In the genomic region with DNA sequence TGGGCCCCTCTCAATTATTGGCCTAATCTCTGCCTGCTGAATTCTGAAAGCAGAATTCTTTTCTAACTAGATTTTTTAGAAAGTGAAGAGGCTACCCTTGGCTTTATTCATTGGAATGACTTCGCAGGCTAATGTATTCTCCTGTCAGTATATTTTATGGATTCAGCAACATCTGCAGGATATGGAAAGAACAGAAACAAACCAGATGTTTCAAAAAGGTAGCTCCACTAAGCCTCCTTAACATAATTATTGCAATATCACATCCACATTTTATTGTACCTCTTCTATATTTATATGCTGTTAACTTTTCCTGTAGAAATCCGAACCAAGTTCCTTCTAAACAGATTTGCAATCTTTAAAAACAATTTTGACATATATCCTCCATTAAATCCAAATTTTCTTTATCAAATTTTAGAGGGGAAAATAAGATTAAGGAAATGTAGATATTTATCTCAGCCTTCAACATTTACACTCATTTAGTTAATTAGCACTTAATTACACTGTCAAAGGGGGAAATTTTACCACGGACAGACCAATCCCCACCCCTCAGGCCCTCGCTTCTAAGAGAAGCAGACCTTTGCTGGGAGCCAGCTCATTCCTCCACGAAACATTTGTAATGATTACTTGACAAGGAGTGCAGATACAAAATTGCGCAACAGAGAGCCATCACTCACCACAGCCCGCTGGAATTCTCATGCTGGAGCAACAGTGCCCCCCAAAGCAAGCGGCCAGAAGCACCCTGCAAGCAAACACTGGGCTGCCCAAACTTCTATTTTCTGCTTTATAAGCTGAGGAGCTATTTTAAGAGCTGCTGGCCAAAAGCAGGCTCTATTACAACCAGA, we compare ENCODE assay signal across 8 cellular contexts.
DNase-seq lines count a peak whose midpoint lies in the region; ATAC-seq, FAIRE-seq and TF ChIP-seq lines count a peak whose summit lies in the region.

No MANE protein-coding gene starts in this region.

- no peak overlapping the region for H2AFZ ChIP-seq in keratinocyte (ENCODE audit: control insufficient read depth, low read length)

- H3K9me3 ChIP-seq in keratinocyte (ENCODE audit: control insufficient read depth, low read depth, low read length) = peaks cover 2% of the 10 kb centered on the region
- H3K9me3 ChIP-seq in spleen = peaks cover 0 to 15% (median 12%) of the 10 kb centered on the region in 8 donors

- DNase-seq in GM13976 (ENCODE audit: low spot score) (peak; percentile 36), NCI-H69 (lab: John Stamatoyannopoulos, UW) (peak; percentile 74), bronchial epithelial cell (ENCODE audit: low read depth) (peak; percentile 80), keratinocyte (ENCODE audit: low read depth, low spot score) (peak; percentile 40), spleen (no peak)
- no peak for DNase-seq in activated T-cell treated with anti-CD3 and anti-CD28 coated beads, Interleukin-2, amount 50 U/mL, for 24 hours

- no peaks in the 10 kb centered on the region for H3K27me3 ChIP-seq in bronchial epithelial cell (ENCODE audit: control insufficient read depth, insufficient read depth, low read length)
- H3K27me3 ChIP-seq in keratinocyte (ENCODE audit: control insufficient read depth, extremely low read depth, insufficient read depth, low read length) = no peaks in the 10 kb centered on the region
- peaks cover 0 to 5% (median 0%) of the 10 kb centered on the region in 7 donors for H3K27me3 ChIP-seq in spleen (replicated peaks in 1 of 7)

- H3K36me3 Mint-ChIP-seq in activated T-cell treated with anti-CD3 and anti-CD28 coated beads, Interleukin-2, amount 50 U/mL, for 24 hours (ENCODE audit: low read depth) = no peaks in the 10 kb centered on the region

- H3K79me2 ChIP-seq in keratinocyte (ENCODE audit: control insufficient read depth, insufficient read depth, low read length) = no peaks in the 10 kb centered on the region

- no peak for ATAC-seq in HG03354 (IDR thresholded peaks at IDR 0.05; ENCODE audit: poor library complexity, severe bottlenecking, unreplicated experiment)

- in situ Hi-C loops in GM13976 (cut with MboI; ENCODE audit: low sequenced_read_pairs, unreplicated experiment) = no loop called here

- intact Hi-C loops in spleen (cut with DNase I; ENCODE audit: low total_unique reads) = no loop called here

- WGBS in spleen, 5 donors = 17 to 20% (median 20%) methylated on average over 8 of the region's 8 CpGs

- no peak overlapping the region for H3K9ac ChIP-seq in keratinocyte (ENCODE audit: control insufficient read depth, extremely low read depth, insufficient read depth, low read length)

- no peak overlapping the region for H3K4me3 Mint-ChIP-seq in activated T-cell treated with anti-CD3 and anti-CD28 coated beads, Interleukin-2, amount 50 U/mL, for 24 hours

- H3K4me2 ChIP-seq in keratinocyte (ENCODE audit: control insufficient read depth, extremely low read depth, insufficient read depth, low read depth, low read length) = peak overlapping the region; percentile 3

- H3K4me3 ChIP-seq in bronchial epithelial cell (ENCODE audit: low read depth, low read length) (no peak overlapping the region), keratinocyte (ENCODE audit: control insufficient read depth in 2 of 3, extremely low read depth in 1 of 3, insufficient read depth in 2 of 3, low read depth in 1 of 3, low read length in 3 of 3) (no peak overlapping the region), spleen (no peak overlapping the region)

- no peak overlapping the region for H3K27ac Mint-ChIP-seq in activated T-cell treated with anti-CD3 and anti-CD28 coated beads, Interleukin-2, amount 50 U/mL, for 24 hours

- peaks cover 15% of the 10 kb centered on the region for H3K9me3 Mint-ChIP-seq in activated T-cell treated with anti-CD3 and anti-CD28 coated beads, Interleukin-2, amount 50 U/mL, for 24 hours

- H3K9me1 ChIP-seq in keratinocyte (ENCODE audit: control insufficient read depth, extremely low read depth, insufficient read depth, low read length) = no peaks in the 10 kb centered on the region

- no peaks in the 10 kb centered on the region for H3K27me3 Mint-ChIP-seq in activated T-cell treated with anti-CD3 and anti-CD28 coated beads, Interleukin-2, amount 50 U/mL, for 24 hours

- no peak for FAIRE-seq in bronchial epithelial cell (lab: Jason Lieb, UNC)
- no peak for FAIRE-seq in keratinocyte (lab: Jason Lieb, UNC)

- no peaks in the 10 kb centered on the region for H4K20me1 ChIP-seq in keratinocyte (ENCODE audit: control insufficient read depth, extremely low read depth, insufficient read depth, low read length)

- dilution Hi-C loops in keratinocyte (cut with MboI; ENCODE audit: extremely low pct_ligation_motif_present, low sequenced_read_pairs) = no loop called here

- TF ChIP-seq CTCF in 22Rv1 (IDR thresholded peaks at IDR 0.05) (peak; percentile 23; the same call in 1 of the 2 replicates), GM13976 (IDR thresholded peaks at IDR 0.05; ENCODE audit: borderline replicate concordance, control extremely low read depth, extremely low read depth, insufficient read depth, missing control alignments) (peak; percentile 57), bronchial epithelial cell (IDR thresholded peaks at IDR 0.05; ENCODE audit: insufficient read depth, low read length, severe bottlenecking) (peak; percentile 74), keratinocyte (optimal IDR thresholded peaks at IDR 0.05 in 1 of 3, IDR thresholded peaks at IDR 0.05 in 1 of 3, conservative IDR thresholded peaks at IDR 0.05 in 1 of 3; ENCODE audit: extremely low read depth in 1 of 3, insufficient read depth in 2 of 3, low read length in 3 of 3) (peak; percentile 78 to 84 (median 81)), spleen (IDR thresholded peaks at IDR 0.05 in 8 of 11, conservative IDR thresholded peaks at IDR 0.05 in 3 of 11) (peak in 7 of 11 experiments; percentile 30 to 53 (median 38))

- H3K36me3 ChIP-seq in bronchial epithelial cell (ENCODE audit: control insufficient read depth, insufficient read depth, low read length) = no peaks in the 10 kb centered on the region
- H3K36me3 ChIP-seq in keratinocyte (ENCODE audit: control insufficient read depth in 2 of 2, extremely low read depth in 1 of 2, insufficient read depth in 2 of 2, low read length in 2 of 2) = no peaks in the 10 kb centered on the region
- no peaks in the 10 kb centered on the region for H3K36me3 ChIP-seq in spleen

- H3K4me1 ChIP-seq in keratinocyte (ENCODE audit: control insufficient read depth, extremely low read depth, insufficient read depth, low read length) (no peaks in the 10 kb centered on the region), spleen (peaks cover 0 to 6% (median 0%) of the 10 kb centered on the region in 6 donors)

- TF ChIP-seq POLR2A in spleen (IDR thresholded peaks at IDR 0.05) = no peak

- no peaks in the 10 kb centered on the region for H3K4me1 Mint-ChIP-seq in activated T-cell treated with anti-CD3 and anti-CD28 coated beads, Interleukin-2, amount 50 U/mL, for 24 hours (ENCODE audit: low read depth)

- no peak overlapping the region for H3K27ac ChIP-seq in 22Rv1
- no peak overlapping the region for H3K27ac ChIP-seq in keratinocyte (ENCODE audit: control insufficient read depth, insufficient read depth, low read length)
- H3K27ac ChIP-seq in spleen = peak overlapping the region in 5 of 8 donors; percentile 21 to 60 (median 45)

Comparison
In these comparisons a context has a peak if more than half of its experiments do, and no peak if none do; other contexts are left out.
1. H3K27ac ChIP-seq: peak in spleen (5 of 8); none in 22Rv1 (single experiment) and keratinocyte (single experiment).
2. CTCF ChIP-seq: peak in every context shown above with its lines; median percentile 81 in keratinocyte; 74 in bronchial epithelial cell; 57 in GM13976; 38 in spleen; 23 in 22Rv1.
3. DNase-seq: peak in GM13976 (single experiment), NCI-H69 (single experiment), bronchial epithelial cell (single experiment) and keratinocyte (single experiment); none in spleen (single experiment) and activated T-cell treated with anti-CD3 and anti-CD28 coated beads, Interleukin-2, amount 50 U/mL, for 24 hours (single experiment).